Comparison of ENCODE assay signal across 7 cellular contexts in the genomic region with DNA sequence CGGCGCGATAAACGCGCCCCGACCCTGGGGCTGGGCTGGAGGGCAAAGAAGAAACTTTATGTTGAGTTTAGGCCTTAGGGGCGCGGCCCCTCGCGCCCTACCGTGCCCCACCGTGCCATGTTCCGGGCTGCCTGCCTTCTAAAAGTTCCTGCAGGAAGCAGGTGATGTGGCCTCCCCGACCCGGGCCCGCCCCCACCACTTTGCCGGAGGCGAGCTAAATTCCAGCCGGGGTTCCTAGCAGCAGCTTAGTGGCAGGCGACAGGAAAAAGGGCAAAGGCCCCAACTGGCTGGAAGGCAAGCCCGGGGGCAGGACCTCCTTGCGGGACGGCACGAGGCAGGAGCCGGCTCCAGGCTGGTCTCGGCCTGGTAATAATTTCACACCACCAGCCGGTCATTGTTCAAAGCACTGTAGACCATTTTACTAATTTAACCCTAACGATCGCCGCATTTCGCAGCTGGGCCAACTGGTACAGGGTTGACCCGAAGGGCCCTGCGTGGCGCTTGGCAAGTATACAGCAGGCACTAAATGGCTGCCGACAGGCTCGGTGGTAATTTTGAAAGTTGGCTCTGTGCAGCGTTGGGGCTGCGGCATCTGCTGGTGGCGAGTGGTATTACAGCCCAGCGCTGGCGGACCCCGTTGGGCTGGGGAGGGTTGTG. TPM values are rescaled to one million over a fixed set of nuclear protein-coding genes. Genes with fewer than 3 reads are reported as not detected.
DNase-seq lines count a peak whose midpoint lies in the region; ATAC-seq and TF ChIP-seq lines count a peak whose summit lies in the region.

No MANE protein-coding gene starts in this region.

- H3K27me3 Mint-ChIP-seq in activated naive CD8-positive, alpha-beta T cell treated with anti-CD3 and anti-CD28 coated beads, Interleukin-2, amount 10 ng/mL, durations not matched to agents 7 days and 5 days = peaks cover 2% of the 10 kb centered on the region

- no peaks in the 10 kb centered on the region for H3K4me1 ChIP-seq in urinary bladder (ENCODE audit: insufficient read depth)

- H3K36me3 Mint-ChIP-seq in activated naive CD8-positive, alpha-beta T cell treated with anti-CD3 and anti-CD28 coated beads, Interleukin-2, amount 10 ng/mL, durations not matched to agents 7 days and 5 days = peaks cover 28% of the 10 kb centered on the region

- peak overlapping the region; percentile 65 for H3K27ac Mint-ChIP-seq in activated naive CD8-positive, alpha-beta T cell treated with anti-CD3 and anti-CD28 coated beads, Interleukin-2, amount 10 ng/mL, durations not matched to agents 7 days and 5 days

- DNase-seq in GM12865 (ENCODE audit: low read depth) (peak; percentile 85), HuH-7.5 (ENCODE audit: low spot score) (peak; percentile 38), SK-N-DZ (ENCODE audit: low spot score) (peak; percentile 32), left cardiac atrium (peak; percentile 71), posterior vena cava (ENCODE audit: low spot score) (peak; percentile 89)
- peak; percentile 89 for DNase-seq in activated naive CD8-positive, alpha-beta T cell treated with anti-CD3 and anti-CD28 coated beads, Interleukin-2, amount 10 ng/mL, durations not matched to agents 7 days and 5 days

- H3K4me3 Mint-ChIP-seq in activated naive CD8-positive, alpha-beta T cell treated with anti-CD3 and anti-CD28 coated beads, Interleukin-2, amount 10 ng/mL, durations not matched to agents 7 days and 5 days = peak overlapping the region; percentile 81

- 3% methylated on average over 42 of the region's 42 CpGs for WGBS in urinary bladder

- H3K4me3 ChIP-seq in GM12865 (ENCODE audit: low read depth, low read length) (peak overlapping the region; percentile 77), urinary bladder (ENCODE audit: low read depth, low read length) (peak overlapping the region; percentile 89)

- peaks cover 27% of the 10 kb centered on the region for H3K4me1 Mint-ChIP-seq in activated naive CD8-positive, alpha-beta T cell treated with anti-CD3 and anti-CD28 coated beads, Interleukin-2, amount 10 ng/mL, durations not matched to agents 7 days and 5 days

- no peak overlapping the region for H3K27ac ChIP-seq in urinary bladder (ENCODE audit: low read depth)

- H3K9me3 Mint-ChIP-seq in activated naive CD8-positive, alpha-beta T cell treated with anti-CD3 and anti-CD28 coated beads, Interleukin-2, amount 10 ng/mL, durations not matched to agents 7 days and 5 days = no peaks in the 10 kb centered on the region

- ATAC-seq in activated naive CD8-positive, alpha-beta T cell treated with anti-CD3 and anti-CD28 coated beads, Interleukin-2, amount 10 ng/mL, durations not matched to agents 7 days and 5 days (ENCODE audit: low read depth) = peak; percentile 12
- ATAC-seq in left cardiac atrium = peak; percentile 48 to 78

- H3K36me3 ChIP-seq in urinary bladder (ENCODE audit: insufficient read depth) = no peaks in the 10 kb centered on the region

- intact Hi-C loops in left cardiac atrium (cut with DNase I) (loop anchor here (1.0 to 5.0 kb wide), 2 partner anchors 95 to 96 kb away; no protein-coding TSS in a partner anchor), posterior vena cava (cut with DNase I) (loop anchor here (2.0 to 5.0 kb wide), 2 partner anchors 96 kb away; no protein-coding TSS in a partner anchor)

- TF ChIP-seq CTCF in GM12865 (IDR thresholded peaks at IDR 0.05; ENCODE audit: insufficient read depth, low read depth, low read length, missing control alignments) = peak; percentile 97

- POLR2A ChIA-PET in activated naive CD8-positive, alpha-beta T cell treated with anti-CD3 and anti-CD28 coated beads, Interleukin-2, amount 10 ng/mL, durations not matched to agents 7 days and 5 days (lab: Charles Lee) = interaction anchor here (0.6 to 9.2 kb wide), 13 partner anchors 9 to 621 kb away, joined by 3 to 139 read pairs (median 10); partner anchors contain the start of genes GPR68 and TRIP11

RNA-seq across cellular contexts. Expression of gene CCDC88C, which starts 0.9 kb away (rescaled TPM):
- polyA plus RNA-seq in SK-N-DZ (2014; cell fraction: cytosol; rRNA removed) = 3.7 and 4.2 TPM in 2 replicates
- polyA plus RNA-seq in SK-N-DZ (2014; cell fraction: nucleus; rRNA removed) = 7.4 and 8.6 TPM in 2 replicates
- 100 to 1,000 TPM; 206 to 209 TPM for total RNA-seq in activated naive CD8-positive, alpha-beta T cell treated with anti-CD3 and anti-CD28 coated beads, Interleukin-2, amount 10 ng/mL, durations not matched to agents 7 days and 5 days
- total RNA-seq in left cardiac atrium (1 to 10 TPM; 3.5 to 5.0 TPM), posterior vena cava (10 to 100 TPM in 1 of 2 donors, 1 to 10 TPM in 1; 7.2 to 14.9 TPM), urinary bladder (19.7 TPM)
- polyA plus RNA-seq in urinary bladder = 14.6 TPM

Comparison
In these comparisons a context has a peak if more than half of its experiments do, and no peak if none do; other contexts are left out.
1. DNase-seq: peak in every context shown above with its lines; median percentile 89 in activated naive CD8-positive, alpha-beta T cell treated with anti-CD3 and anti-CD28 coated beads, Interleukin-2, amount 10 ng/mL, durations not matched to agents 7 days and 5 days; 89 in posterior vena cava; 85 in GM12865; 71 in left cardiac atrium; 38 in HuH-7.5; 32 in SK-N-DZ.